ENCODE assay signal across 14 cellular contexts in the genomic region with DNA sequence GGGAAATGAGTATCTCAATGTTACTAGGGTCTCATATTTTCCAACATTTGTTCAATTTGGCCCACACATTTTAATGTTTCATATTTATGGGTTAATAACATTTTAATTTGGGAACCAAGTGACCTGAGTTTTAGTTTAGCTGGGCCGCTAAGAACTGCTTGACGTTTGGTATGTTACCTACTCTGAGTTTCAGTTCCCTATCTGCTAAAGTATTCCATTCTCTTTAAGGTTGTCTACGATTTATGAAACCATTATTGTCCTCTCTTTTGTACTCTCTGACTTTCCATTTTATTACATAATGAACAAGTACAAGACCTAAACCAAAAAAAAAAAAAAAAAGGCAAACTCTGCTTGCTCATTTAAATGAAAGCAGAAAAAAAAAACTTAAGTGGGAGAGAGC.
DNase-seq lines count a peak whose midpoint lies in the region; ATAC-seq and TF ChIP-seq lines count a peak whose summit lies in the region.
"Had no signal": no experiment of that assay in that cellular context is flagged by ENCODE, and none has a peak within 500 bp of the region (broad histone marks: within the 10 kb centered on the region; RNA-seq: fewer than 3 reads in every experiment).

No MANE protein-coding gene starts in this region.

- no peaks in the 10 kb centered on the region for H3K36me3 Mint-ChIP-seq in natural killer cell

- no peaks in the 10 kb centered on the region for H3K4me1 Mint-ChIP-seq in natural killer cell
- H3K4me1 Mint-ChIP-seq: activated CD4-positive, alpha-beta T cell treated with anti-CD3 and anti-CD28 coated beads, Interleukin-2, amount 10 ng/mL, durations not matched to agents 24 days and 14 days had no signal

- POLR2A ChIA-PET in GM10248 (lab: Yijun Ruan, JAX): no interaction called here

- no peak overlapping the region for H3K4me3 Mint-ChIP-seq in natural killer cell
- H3K4me3 Mint-ChIP-seq: activated CD4-positive, alpha-beta T cell treated with anti-CD3 and anti-CD28 coated beads, Interleukin-2, amount 10 ng/mL, durations not matched to agents 24 days and 14 days had no signal

- DNase-seq in GM10248 (ENCODE audit: extremely low spot score) (peak; percentile 6), cerebellum (ENCODE audit: low spot score) (no peak), NCI-H446 (lab: John Stamatoyannopoulos, UW) (no peak), natural killer cell (no peak)
- DNase-seq: activated CD4-positive, alpha-beta T cell treated with anti-CD3 and anti-CD28 coated beads, Interleukin-2, amount 10 ng/mL, durations not matched to agents 24 days and 14 days; activated T-cell treated with anti-CD3 and anti-CD28 coated beads, Interleukin-2, amount 50 U/mL, for 48 hours; Calu3; head of caudate nucleus; stimulated activated CD4-positive, alpha-beta T cell treated with anti-CD3 and anti-CD28 coated beads, Interleukin-1b, Interleukin-23, amount 100 ng/mL, for 48 hours; upper lobe of left lung had no signal

- H3K9me3 Mint-ChIP-seq in natural killer cell: no peaks in the 10 kb centered on the region
- H3K9me3 Mint-ChIP-seq: activated CD4-positive, alpha-beta T cell treated with anti-CD3 and anti-CD28 coated beads, Interleukin-2, amount 10 ng/mL, durations not matched to agents 24 days and 14 days had no signal

- ATAC-seq in GM18868 (IDR thresholded peaks at IDR 0.05; ENCODE audit: unreplicated experiment) (peak; percentile 83), HG02642 (IDR thresholded peaks at IDR 0.05; ENCODE audit: poor library complexity, unreplicated experiment) (peak; percentile 62), HG03565 (IDR thresholded peaks at IDR 0.05; ENCODE audit: unreplicated experiment) (peak; percentile 83), GM18873 (IDR thresholded peaks at IDR 0.05; ENCODE audit: low FRiP score, unreplicated experiment) (no peak), natural killer cell (no peak)

- CTCF ChIA-PET in GM10248 (lab: Yijun Ruan, JAX): interaction anchor here (0.5 to 1.2 kb wide), 2 partner anchors 14 to 21 kb away, joined by 3 read pairs; no protein-coding TSS in a partner anchor

- no peak for TF ChIP-seq CTCF in GM10248 (IDR thresholded peaks at IDR 0.05; ENCODE audit: control extremely low read depth, extremely low read depth, low read depth, missing control alignments)
- no peak for TF ChIP-seq CTCF in natural killer cell (IDR thresholded peaks at IDR 0.05)

- H3K27me3 Mint-ChIP-seq in natural killer cell (ENCODE audit: low read depth in 2 of 2): no peaks in the 10 kb centered on the region
- H3K27me3 Mint-ChIP-seq: activated CD4-positive, alpha-beta T cell treated with anti-CD3 and anti-CD28 coated beads, Interleukin-2, amount 10 ng/mL, durations not matched to agents 24 days and 14 days had no signal

- H3K27ac Mint-ChIP-seq in natural killer cell: no peak overlapping the region
- H3K27ac Mint-ChIP-seq: activated CD4-positive, alpha-beta T cell treated with anti-CD3 and anti-CD28 coated beads, Interleukin-2, amount 10 ng/mL, durations not matched to agents 24 days and 14 days had no signal

- intact Hi-C loops in natural killer cell (cut with micrococcal nuclease): no loop called here

Comparison
In these comparisons a context has a peak if more than half of its experiments do, and no peak if none do; other contexts are left out.
1. ATAC-seq: peak in GM18868 (single experiment), HG02642 (single experiment) and HG03565 (single experiment); none in GM18873 (single experiment) and natural killer cell (0 of 3).